ENCODE assay signal across 8 cellular contexts in genomic region chr2:9191044-9191481, GRCh38. TPM values are rescaled to one million over a fixed set of nuclear protein-coding genes. Genes with fewer than 3 reads are reported as not detected.
DNase-seq lines count a peak whose midpoint lies in the region; ATAC-seq and TF ChIP-seq lines count a peak whose summit lies in the region.

No MANE protein-coding gene starts in this region.

- TF ChIP-seq CTCF in WTC11 (IDR thresholded peaks at IDR 0.05): no peak
- no peak for TF ChIP-seq CTCF in heart left ventricle (IDR thresholded peaks at IDR 0.05)

- no peaks in the 10 kb centered on the region for H3K36me3 Mint-ChIP-seq in WTC11

- H3K9me3 Mint-ChIP-seq in WTC11: no peaks in the 10 kb centered on the region

- 17 to 28% (median 22%) methylated on average over 5 to 9 of the region's 9 CpGs for WGBS in heart left ventricle, 4 donors

- intact Hi-C loops in heart left ventricle (cut with DNase I): loop anchor here in 2 of 10 donors (5.0 kb wide), 2 partner anchors 39 to 49 kb away; no protein-coding TSS in a partner anchor

- no peak overlapping the region for H3K4me3 ChIP-seq in heart left ventricle

- H3K27me3 Mint-ChIP-seq in WTC11 (ENCODE audit: low read depth): no peaks in the 10 kb centered on the region; the same call in 1 of the 2 replicates

- no peaks in the 10 kb centered on the region for H3K36me3 ChIP-seq in heart left ventricle

- POLR2A ChIA-PET in WTC11 (lab: Charles Lee): no interaction called here

- TF ChIP-seq POLR2A in heart left ventricle (IDR thresholded peaks at IDR 0.05) (no peak), erythroblast (IDR thresholded peaks at IDR 0.05; ENCODE audit: low read length) (no peak)

- peaks cover 3% of the 10 kb centered on the region; the same call in 1 of the 2 replicates for H3K4me1 Mint-ChIP-seq in WTC11

- no peak overlapping the region for H3K4me3 Mint-ChIP-seq in WTC11

- no peaks in the 10 kb centered on the region for H3K27me3 ChIP-seq in heart left ventricle

- H3K27ac ChIP-seq in heart left ventricle: peak overlapping the region; percentile 48 to 88 (median 76)

- no peaks in the 10 kb centered on the region for H3K9me3 ChIP-seq in heart left ventricle

- ATAC-seq in WTC11 (peak; percentile 85), heart left ventricle (peak; percentile 90 to 96 (median 93)), HG03196 (IDR thresholded peaks at IDR 0.05; ENCODE audit: unreplicated experiment) (no peak), HG03342 (IDR thresholded peaks at IDR 0.05; ENCODE audit: unreplicated experiment) (no peak)

- no peak overlapping the region; the same call in 1 of the 2 replicates for H3K27ac Mint-ChIP-seq in WTC11

- DNase-seq in Daoy (ENCODE audit: low read depth) (peak; percentile 70), WTC11 (ENCODE audit: low spot score) (peak; percentile 44), heart left ventricle (peak; percentile 69 to 92 (median 84)), putamen (ENCODE audit: low spot score) (peak; percentile 64), erythroblast (lab: John Stamatoyannopoulos, UW) (no peak), NCI-H2081 (lab: John Stamatoyannopoulos, UW) (no peak)

- peaks cover 0 to 35% (median 13%) of the 10 kb centered on the region in 12 donors for H3K4me1 ChIP-seq in heart left ventricle

- CTCF ChIA-PET in WTC11 (lab: Charles Lee): interaction anchor here (0.7 kb wide), 1 partner anchor 184 kb away, joined by 3 read pairs; no protein-coding TSS in a partner anchor

TF ChIP-seq in WTC11, 78 proteins besides CTCF, POLR2A, EP300 and RAD21:
- TF ChIP-seq USF2 (CRISPR knock-in tag; IDR thresholded peaks at IDR 0.05): no peak
- no peak for TF ChIP-seq MLX (CRISPR knock-in tag; IDR thresholded peaks at IDR 0.05)
- TF ChIP-seq ZNF121 (CRISPR knock-in tag; IDR thresholded peaks at IDR 0.05): no peak
- no peak for TF ChIP-seq ETV6 (CRISPR knock-in tag; IDR thresholded peaks at IDR 0.05)
- no peak for TF ChIP-seq PRRX2 (CRISPR knock-in tag; IDR thresholded peaks at IDR 0.05)

RNA-seq across cellular contexts. Expression of gene ASAP2, which starts 15.5 kb away (rescaled TPM):
- total RNA-seq in Daoy (2014; rRNA removed; shearing (Covaris generic)): 20.3 and 22.7 TPM in 2 replicates
- total RNA-seq in WTC11 (2021): 14.3 to 15.6 TPM (median 14.5 TPM) in 3 replicates
- total RNA-seq in heart left ventricle: 10 to 100 TPM in 7 of 9 donors, 1 to 10 TPM in 2; 7.4 to 17.0 (median 12.9) TPM
- polyA plus RNA-seq in heart left ventricle: 1 to 10 TPM; 6.7 to 8.0 TPM

Comparison
In these comparisons a context has a peak if more than half of its experiments do, and no peak if none do; other contexts are left out.
1. DNase-seq: peak in Daoy (single experiment), WTC11 (single experiment), heart left ventricle (5 of 5) and putamen (single experiment); none in erythroblast (0 of 2) and NCI-H2081 (0 of 2).
2. ATAC-seq: peak in WTC11 (single experiment) and heart left ventricle (4 of 4); none in HG03196 (single experiment) and HG03342 (single experiment).